ENCODE assay signal across 7 cellular contexts in the genomic region with DNA sequence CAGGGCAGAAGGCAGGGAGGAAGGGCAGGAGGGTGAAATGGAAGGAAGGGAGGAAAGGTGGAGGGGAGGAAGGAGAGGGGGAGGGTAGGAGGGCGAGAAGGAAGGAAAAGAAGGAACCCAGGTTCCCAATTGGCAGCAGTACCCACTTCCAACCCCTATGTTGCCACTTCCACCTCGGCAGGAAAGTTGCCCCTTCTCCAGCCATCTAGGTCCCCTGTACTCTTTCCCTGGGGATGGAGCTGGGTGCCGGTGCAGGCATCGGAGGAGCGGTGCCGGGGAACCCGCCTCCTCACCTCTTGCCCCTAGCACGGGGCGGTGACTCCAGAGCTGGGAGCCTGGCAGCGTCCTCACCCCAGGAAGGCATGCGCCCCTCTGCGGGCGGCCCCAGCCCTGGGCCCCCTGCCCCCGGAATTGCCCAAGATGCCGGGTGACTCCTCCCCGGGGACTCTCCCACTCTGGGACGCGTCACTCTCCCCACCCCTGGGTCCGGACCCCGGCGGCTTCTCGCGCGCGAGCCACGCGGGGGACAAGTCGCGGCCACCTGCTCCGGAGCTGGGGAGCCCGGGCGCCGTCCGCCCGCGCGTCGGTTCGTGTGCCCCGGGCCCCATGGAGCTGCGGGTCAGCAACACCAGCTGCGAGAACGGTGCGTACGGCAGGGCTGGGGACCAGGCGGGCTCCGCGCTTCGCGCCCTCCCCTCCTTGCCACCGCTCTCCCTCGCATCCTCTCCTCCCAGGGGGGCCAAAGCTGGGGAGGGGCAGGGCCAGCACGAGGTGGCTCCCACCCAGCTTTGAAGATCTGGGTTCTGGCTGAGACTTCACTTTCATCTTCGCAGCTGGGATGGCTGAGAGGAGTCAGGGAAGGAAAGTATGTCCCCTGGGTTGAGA. TPM values are rescaled to one million over a fixed set of nuclear protein-coding genes. Genes with fewer than 3 reads are reported as not detected.
DNase-seq lines count a peak whose midpoint lies in the region; ATAC-seq, FAIRE-seq and TF ChIP-seq lines count a peak whose summit lies in the region.

A gene (plus strand): TSS at position 499 of the 885 bp plus-strand sequence. CDS start 108 bp downstream, at position 607.

- no peaks in the 10 kb centered on the region for H3K9me3 Mint-ChIP-seq in osteocyte (ENCODE audit: unreplicated experiment)

- peak within 1 kb of the TSS; percentile 69 for H3K4me3 Mint-ChIP-seq in osteocyte (ENCODE audit: unreplicated experiment)

- no peaks in the 10 kb centered on the region for H3K27me3 Mint-ChIP-seq in osteocyte (ENCODE audit: unreplicated experiment)

- H3K4me1 Mint-ChIP-seq in osteocyte (ENCODE audit: unreplicated experiment) = peaks cover 30% of the 10 kb centered on the region

- DNase-seq in LoVo (ENCODE audit: low spot score) (peak; percentile 8), globus pallidus (ENCODE audit: low spot score) (peak; percentile 66), osteocyte (ENCODE audit: extremely low spot score, unreplicated experiment) (no peak), urothelium cell line (ENCODE audit: low spot score) (peak; percentile 57), NOMO-1 (lab: John Stamatoyannopoulos, UW; ENCODE audit: unreplicated experiment in 2 of 2) (no peak)
- DNase-seq in activated T-cell treated with anti-CD3 and anti-CD28 coated beads, Interleukin-2, amount 50 U/mL, for 1 hour = peak; percentile 44

- H3K36me3 Mint-ChIP-seq in osteocyte (ENCODE audit: unreplicated experiment) = no peaks in the 10 kb centered on the region

- no peak for ATAC-seq in GM21717 (IDR thresholded peaks at IDR 0.05; ENCODE audit: unreplicated experiment)

- no peak for FAIRE-seq in urothelium cell line (lab: Jason Lieb, UNC)

- peak within 1 kb of the TSS; percentile 33 for H3K27ac Mint-ChIP-seq in osteocyte (ENCODE audit: unreplicated experiment)

- TF ChIP-seq CTCF in osteocyte (IDR thresholded peaks at IDR 0.05) = no peak

RNA-seq across cellular contexts. Expression of the gene that starts here (rescaled TPM):
- 2.3 and 2.4 TPM in 2 replicates for total RNA-seq in osteocyte

Comparison
In these comparisons a context has a peak if more than half of its experiments do, and no peak if none do; other contexts are left out.
1. DNase-seq: peak in LoVo (single experiment), activated T-cell treated with anti-CD3 and anti-CD28 coated beads, Interleukin-2, amount 50 U/mL, for 1 hour (single experiment), globus pallidus (single experiment) and urothelium cell line (single experiment); none in osteocyte (single experiment) and NOMO-1 (0 of 2).